ENCODE assay signal across 12 cellular contexts in genomic region chr7:41029072-41029492, GRCh38.
DNase-seq lines count a peak whose midpoint lies in the region; ATAC-seq, FAIRE-seq and TF ChIP-seq lines count a peak whose summit lies in the region.
"Had no signal": no experiment of that assay in that cellular context is flagged by ENCODE, and none has a peak within 500 bp of the region (broad histone marks: within the 10 kb centered on the region; RNA-seq: fewer than 3 reads in every experiment).

No MANE protein-coding gene starts in this region.

- POLR2A ChIA-PET in HepG2 (lab: Yijun Ruan, JAX): no interaction called here

- H3K27ac ChIP-seq in HepG2 (ENCODE audit: extremely low read length, insufficient read depth, low read length) (no peak overlapping the region), right lobe of liver (no peak overlapping the region), thyroid gland (no peak overlapping the region)
- H3K27ac ChIP-seq: BLaER1 treated with 17β-estradiol and CSF1 and Interleukin-3, amounts not matched to agents 10 nM and 100 nM had no signal

- no peak for TF ChIP-seq RAD21 in HepG2 (CRISPR knock-in tag; IDR thresholded peaks at IDR 0.05)

- CTCF ChIA-PET in HepG2 (lab: Yijun Ruan, JAX; ENCODE audit: low intra/inter-chr PET ratio, low total read pairs): no interaction called here

- H3K27me3 ChIP-seq in HepG2 (ENCODE audit: control insufficient read depth in 1 of 2, insufficient read depth in 2 of 2, low read length in 2 of 2) (no peaks in the 10 kb centered on the region), right lobe of liver (no peaks in the 10 kb centered on the region), thyroid gland (no peaks in the 10 kb centered on the region)
- H3K27me3 ChIP-seq: BLaER1 treated with 17β-estradiol and CSF1 and Interleukin-3, amounts not matched to agents 10 nM and 100 nM had no signal

- no TSS peak for BruUV-seq in HepG2 (replicated peaks; lab: Mats Ljungman, UMichigan)

- TF ChIP-seq CTCF in HepG2 (CRISPR knock-in tag; IDR thresholded peaks at IDR 0.05) (no peak), right lobe of liver (IDR thresholded peaks at IDR 0.05) (no peak), thyroid gland (IDR thresholded peaks at IDR 0.05) (no peak), GM13976 (IDR thresholded peaks at IDR 0.05; ENCODE audit: borderline replicate concordance, control extremely low read depth, extremely low read depth, insufficient read depth, missing control alignments) (no peak)

- no peaks in the 10 kb centered on the region for H3K9me3 ChIP-seq in HepG2 (ENCODE audit: low read length)
- no peaks in the 10 kb centered on the region for H3K9me3 ChIP-seq in right lobe of liver
- no peaks in the 10 kb centered on the region for H3K9me3 ChIP-seq in thyroid gland
- H3K9me3 ChIP-seq: BLaER1 treated with 17β-estradiol and CSF1 and Interleukin-3, amounts not matched to agents 10 nM and 100 nM had no signal

- H3K36me3 ChIP-seq in HepG2 (replicated peaks in 1 of 2; ENCODE audit: control insufficient read depth in 1 of 2, insufficient read depth in 2 of 2, low read length in 2 of 2) (no peaks in the 10 kb centered on the region), right lobe of liver (no peaks in the 10 kb centered on the region), thyroid gland (no peaks in the 10 kb centered on the region)
- H3K36me3 ChIP-seq: BLaER1 treated with 17β-estradiol and CSF1 and Interleukin-3, amounts not matched to agents 10 nM and 100 nM had no signal

- no peaks in the 10 kb centered on the region for H3K4me1 ChIP-seq in HepG2 (ENCODE audit: insufficient read depth, low read length)
- H3K4me1 ChIP-seq in right lobe of liver: no peaks in the 10 kb centered on the region
- no peaks in the 10 kb centered on the region for H3K4me1 ChIP-seq in thyroid gland
- H3K4me1 ChIP-seq: BLaER1 treated with 17β-estradiol and CSF1 and Interleukin-3, amounts not matched to agents 10 nM and 100 nM had no signal

- H3K4me2 ChIP-seq in HepG2 (ENCODE audit: low read depth, low read length): no peak overlapping the region

- TF ChIP-seq EP300 in HepG2 (IDR thresholded peaks at IDR 0.05; ENCODE audit: low read depth in 2 of 2, low read length in 2 of 2) (no peak), HepG2 (CRISPR knock-in tag; IDR thresholded peaks at IDR 0.05; ENCODE audit: borderline replicate concordance) (no peak)

- no peak overlapping the region for H2AFZ ChIP-seq in HepG2 (ENCODE audit: low read length)

- no peak for FAIRE-seq in HepG2 (lab: Jason Lieb, UNC)

- H4K20me1 ChIP-seq in HepG2 (ENCODE audit: insufficient read depth, low read length): no peaks in the 10 kb centered on the region
- H4K20me1 ChIP-seq: BLaER1 treated with 17β-estradiol and CSF1 and Interleukin-3, amounts not matched to agents 10 nM and 100 nM had no signal

- ATAC-seq in HepG2 (no peak), right lobe of liver (no peak)
- ATAC-seq: naive thymus-derived CD8-positive, alpha-beta T cell had no signal

- in situ Hi-C loops in HepG2 (cut with HindIII; ENCODE audit: extremely low pct_ligation_motif_present, low pct_unique_long_range_greater_than_20kb) (no loop called here), GM13976 (cut with MboI; ENCODE audit: low sequenced_read_pairs, unreplicated experiment) (no loop called here)

- TF ChIP-seq POLR2A in HepG2 (IDR thresholded peaks at IDR 0.05; ENCODE audit: insufficient read depth in 1 of 2, low read depth in 2 of 2, low read length in 2 of 2) (no peak), right lobe of liver (IDR thresholded peaks at IDR 0.05) (no peak), thyroid gland (IDR thresholded peaks at IDR 0.05) (no peak)

- intact Hi-C loops in HepG2 (cut with micrococcal nuclease; ENCODE audit: unreplicated experiment): no loop called here
- intact Hi-C loops in right lobe of liver (cut with DNase I): no loop called here
- intact Hi-C loops in thyroid gland (cut with DNase I): no loop called here

- no peak overlapping the region for H3K9ac ChIP-seq in HepG2 (ENCODE audit: insufficient read depth, low read depth, low read length)
- H3K9ac ChIP-seq: BLaER1 treated with 17β-estradiol and CSF1 and Interleukin-3, amounts not matched to agents 10 nM and 100 nM had no signal

- no peaks in the 10 kb centered on the region for H3K79me2 ChIP-seq in HepG2 (ENCODE audit: insufficient read depth, low read length)

- WGBS in HepG2 (ENCODE audit: low lambda C conversion rate): 0% methylated on average over 5 of the region's 5 CpGs
- no CpG with 5 or more reads among the region's 5 CpGs for WGBS in right lobe of liver (ENCODE audit: insufficient coverage, low coverage, low lambda C conversion rate, missing lambda C conversion rate)
- 35 to 40% methylated on average over 5 of the region's 5 CpGs for WGBS in thyroid gland, 2 donors

- H3K4me3 ChIP-seq in HepG2 (replicated peaks in 1 of 3; ENCODE audit: insufficient read depth in 1 of 3, low read depth in 2 of 3, low read length in 3 of 3) (no peak overlapping the region), right lobe of liver (no peak overlapping the region), thyroid gland (replicated peaks in 1 of 3) (no peak overlapping the region)
- H3K4me3 ChIP-seq: BLaER1 treated with 17β-estradiol and CSF1 and Interleukin-3, amounts not matched to agents 10 nM and 100 nM had no signal

- DNase-seq in HepG2 (ENCODE audit: low spot score) (no peak), right lobe of liver (no peak), T1000 (lab: John Stamatoyannopoulos, UW) (peak; percentile 57), glomerular visceral epithelial cell (ENCODE audit: extremely low spot score) (peak; percentile 94), thyroid gland (peak; percentile 42 to 49), amygdala (lab: John Stamatoyannopoulos, UW) (no peak), NCI-H1694 (lab: John Stamatoyannopoulos, UW) (no peak), GM13976 (ENCODE audit: low spot score) (no peak)
- DNase-seq: hippocampal formation; Karpas-422; naive thymus-derived CD8-positive, alpha-beta T cell had no signal

TF ChIP-seq in HepG2, 621 proteins besides CTCF, POLR2A, EP300 and RAD21:
- TF ChIP-seq MAFK (conservative IDR thresholded peaks at IDR 0.05 in 1 of 2, IDR thresholded peaks at IDR 0.05 in 1 of 2; ENCODE audit: low read length in 2 of 2) (peak in 1 of 2 experiments; percentile 29; a peak in 1 of 4 replicates), CREB1 (IDR thresholded peaks at IDR 0.05) (peak; percentile 68; the same call in 1 of the 2 replicates), CREB1 (CRISPR knock-in tag; IDR thresholded peaks at IDR 0.05) (no peak), MTF1 (CRISPR knock-in tag; IDR thresholded peaks at IDR 0.05) (no peak), ZNF253 (CRISPR knock-in tag; IDR thresholded peaks at IDR 0.05; ENCODE audit: borderline replicate concordance) (no peak)

Comparison
In these comparisons a context has a peak if more than half of its experiments do, and no peak if none do; other contexts are left out.
1. DNase-seq: peak in T1000 (single experiment), glomerular visceral epithelial cell (single experiment) and thyroid gland (2 of 2); none in HepG2 (single experiment), right lobe of liver (0 of 3), amygdala (0 of 56), NCI-H1694 (single experiment) and GM13976 (single experiment).